22 cellular contexts compared by ENCODE assay signal in genomic region chr14:74670726-74671125, GRCh38. TPM values are rescaled to one million over a fixed set of nuclear protein-coding genes. Genes with fewer than 3 reads are reported as not detected.
DNase-seq lines count a peak whose midpoint lies in the region; ATAC-seq and TF ChIP-seq lines count a peak whose summit lies in the region.
"Had no signal": no experiment of that assay in that cellular context is flagged by ENCODE, and none has a peak within 500 bp of the region (broad histone marks: within the 10 kb centered on the region; RNA-seq: fewer than 3 reads in every experiment).

No MANE protein-coding gene starts in this region.

- dilution Hi-C loops in IMR-90 (cut with HindIII; ENCODE audit: low sequenced_read_pairs, unreplicated experiment) = no loop called here

- peak overlapping the region; percentile 71; the same call in 1 of the 2 replicates for H3K18ac ChIP-seq in IMR-90 (ENCODE audit: low read depth, low read length)
- no peak overlapping the region for H3K18ac ChIP-seq in mesenchymal stem cell (ENCODE audit: low read depth in 1 of 2, low read length in 2 of 2)

- H2AFZ ChIP-seq in ACC112 (ENCODE audit: low read length, unreplicated experiment) (no peak overlapping the region), IMR-90 (replicated peaks; ENCODE audit: low read length, poor library complexity) (no peak overlapping the region), mesenchymal stem cell (ENCODE audit: low read depth, low read length) (no peak overlapping the region)

- in situ Hi-C loops in IMR-90 (cut with MboI; ENCODE audit: low sequenced_read_pairs) (no loop called here), astrocyte of the spinal cord (cut with HindIII; ENCODE audit: low sequenced_read_pairs) (no loop called here)

- H2BK15ac ChIP-seq in IMR-90 (ENCODE audit: low read depth, low read length) = peak overlapping the region; percentile 81; the same call in 1 of the 3 replicates
- no peak overlapping the region for H2BK15ac ChIP-seq in mesenchymal stem cell (ENCODE audit: low read depth, poor library complexity, severe bottlenecking)

- BruUV-seq in IMR-90 (replicated peaks; lab: Mats Ljungman, UMichigan) = no TSS peak

- H3K4me2 ChIP-seq in IMR-90 (ENCODE audit: low read depth, low read length) (peak overlapping the region; percentile 58; the same call in 1 of the 2 replicates), mesenchymal stem cell (ENCODE audit: low read length, poor library complexity, severe bottlenecking) (no peak overlapping the region)

- H3K4me1 ChIP-seq in ACC112 (ENCODE audit: control insufficient read depth, insufficient read depth, low read length, unreplicated experiment) (peaks cover 35% of the 10 kb centered on the region), IMR-90 (ENCODE audit: control insufficient read depth, insufficient read depth, low read length) (peaks cover 6% of the 10 kb centered on the region), mesenchymal stem cell (ENCODE audit: control insufficient read depth, insufficient read depth, low read depth, low read length) (peaks cover 3% of the 10 kb centered on the region)
- H3K4me1 ChIP-seq: adrenal gland had no signal

- peak; percentile 93 for ATAC-seq in IMR-90 (ENCODE audit: low read depth)
- ATAC-seq in Right ventricle myocardium superior (ENCODE audit: poor library complexity) = no peak
- ATAC-seq: activated T-helper 17 cell treated with anti-CD3 and anti-CD28 coated beads, Interleukin-2, amount 50 U/mL, for 72 hours; CD8-positive, alpha-beta T cell; gastroesophageal sphincter; HepG2 had no signal

- POLR2A ChIA-PET in IMR-90 (lab: Charles Lee; ENCODE audit: unreplicated experiment) = no interaction called here

- TF ChIP-seq RAD21 in IMR-90 (IDR thresholded peaks at IDR 0.05; ENCODE audit: low read length) = peak; percentile 5; the same call in 1 of the 2 replicates

- peak overlapping the region; percentile 91; the same call in 1 of the 2 replicates for H2BK20ac ChIP-seq in IMR-90 (ENCODE audit: low read depth, low read length)

- H2BK5ac ChIP-seq in IMR-90 (ENCODE audit: low read depth, low read length, poor library complexity, severe bottlenecking) = peak overlapping the region; percentile 91
- H2BK5ac ChIP-seq in mesenchymal stem cell (ENCODE audit: low read depth, low read length, poor library complexity, severe bottlenecking) = no peak overlapping the region

- no peaks in the 10 kb centered on the region for H3K27me3 ChIP-seq in ACC112 (ENCODE audit: insufficient read depth, low read length)
- no peaks in the 10 kb centered on the region for H3K27me3 ChIP-seq in IMR-90 (ENCODE audit: control insufficient read depth, insufficient read depth, low read length)
- H3K27me3 ChIP-seq in mesenchymal stem cell (ENCODE audit: control insufficient read depth in 1 of 2, insufficient read depth in 1 of 2, low read length in 2 of 2) = no peaks in the 10 kb centered on the region
- H3K27me3 ChIP-seq: adrenal gland, gastroesophageal sphincter, ovary had no signal

- H3K4ac ChIP-seq in IMR-90 (ENCODE audit: low read depth, low read length) (peak overlapping the region; percentile 75; the same call in 1 of the 2 replicates), mesenchymal stem cell (ENCODE audit: low read depth in 1 of 2, low read length in 2 of 2) (no peak overlapping the region)

- H3K9me3 ChIP-seq in IMR-90 (ENCODE audit: control insufficient read depth, insufficient read depth, low read length) (no peaks in the 10 kb centered on the region), mesenchymal stem cell (ENCODE audit: control insufficient read depth, low read length) (no peaks in the 10 kb centered on the region)
- H3K9me3 ChIP-seq: adrenal gland, gastroesophageal sphincter, ovary had no signal

- H3K9me1 ChIP-seq in IMR-90 (ENCODE audit: insufficient read depth, low read length) = peaks cover 4% of the 10 kb centered on the region; the same call in 1 of the 2 replicates

- H3K56ac ChIP-seq in IMR-90 (ENCODE audit: extremely low read depth, insufficient read depth, low read length) = peak overlapping the region; percentile 52; the same call in 1 of the 2 replicates

- DNase-seq in IMR-90 = peak; percentile 82
- DNase-seq in astrocyte of the spinal cord (ENCODE audit: low read depth, low spot score) = peak; percentile 63
- DNase-seq in mesenchymal stem cell = peak; percentile 74
- DNase-seq in substantia nigra (lab: John Stamatoyannopoulos, UW) = no peak
- DNase-seq in stimulated activated CD4-positive, alpha-beta T cell treated with anti-CD3 and anti-CD28 coated beads, Interleukin-12 subunit alpha, Interleukin-12 subunit beta, amount 100 ng/mL, for 4 hours = no peak
- DNase-seq in Right ventricle myocardium superior = no peak
- no peak for DNase-seq in NCI-H1092 (lab: John Stamatoyannopoulos, UW)
- DNase-seq: 8988T; activated CD4-positive, CD25-positive, alpha-beta regulatory T cell; adrenal gland; CD8-positive, alpha-beta T cell; DND-41; MM.1S; NCI-H1930; ovary; SHP77 treated with DMSO at 0.1 percent for 48 hours; T-helper 2 cell; trophoblast cell had no signal

- H3K79me1 ChIP-seq in IMR-90 (ENCODE audit: low read depth in 1 of 2, low read length in 2 of 2) = peaks cover 16 to 32% of the 10 kb centered on the region in 2 experiments; a peak in 2 of 4 replicates
- H3K79me1 ChIP-seq in mesenchymal stem cell (replicated peaks; ENCODE audit: low read length, poor library complexity, severe bottlenecking) = peaks cover 20% of the 10 kb centered on the region

- peak overlapping the region; percentile 6; the same call in 1 of the 2 replicates for H3K9ac ChIP-seq in IMR-90 (ENCODE audit: low read depth, low read length)
- H3K9ac ChIP-seq in mesenchymal stem cell (ENCODE audit: low read length) = no peak overlapping the region

- no peaks in the 10 kb centered on the region for H4K20me1 ChIP-seq in IMR-90 (ENCODE audit: insufficient read depth, low read length)

- 0 out of 2 replicates have a peak overlapping the region, but pooled peaks have one; percentile 59 for H3K14ac ChIP-seq in IMR-90 (replicated peaks; ENCODE audit: low read depth, low read length)
- no peak overlapping the region for H3K14ac ChIP-seq in mesenchymal stem cell (ENCODE audit: low read length in 2 of 2)

- peaks cover 39% of the 10 kb centered on the region for H3K36me3 ChIP-seq in ACC112 (ENCODE audit: insufficient read depth, low read length)
- peaks cover 35% of the 10 kb centered on the region for H3K36me3 ChIP-seq in IMR-90 (ENCODE audit: control insufficient read depth, insufficient read depth, low read length)
- H3K36me3 ChIP-seq in mesenchymal stem cell (ENCODE audit: control insufficient read depth in 1 of 2, insufficient read depth in 2 of 2, low read depth in 1 of 2, low read length in 2 of 2) = peaks cover 24 to 87% of the 10 kb centered on the region in 2 experiments
- H3K36me3 ChIP-seq: ovary had no signal

- peak overlapping the region; percentile 44; the same call in 1 of the 2 replicates for H4K5ac ChIP-seq in IMR-90 (ENCODE audit: low read depth, low read length)

- no peaks in the 10 kb centered on the region for H3K79me2 ChIP-seq in ACC112 (ENCODE audit: control insufficient read depth, insufficient read depth, low read length, unreplicated experiment)

- H2AK5ac ChIP-seq in IMR-90 (ENCODE audit: low read depth, low read length) = peak overlapping the region; percentile 57; the same call in 1 of the 2 replicates
- peak overlapping the region; percentile 78 for H2AK5ac ChIP-seq in mesenchymal stem cell (ENCODE audit: low read length, severe bottlenecking)

- no peak overlapping the region for H2AK9ac ChIP-seq in IMR-90 (replicated peaks; ENCODE audit: low read depth, low read length, poor library complexity)

- intact Hi-C loops in IMR-90 (cut with micrococcal nuclease) = loop anchor here (1.0 to 2.0 kb wide), 2 partner anchors 62 to 169 kb away; no protein-coding TSS in a partner anchor
- intact Hi-C loops in Right ventricle myocardium superior (cut with DNase I) = no loop called here

- peak overlapping the region; percentile 49 for H3K27ac ChIP-seq in ACC112 (ENCODE audit: low read depth, low read length)
- peak overlapping the region; percentile 2; the same call in 1 of the 2 replicates for H3K27ac ChIP-seq in IMR-90 (ENCODE audit: insufficient read depth, low read length)
- no peak overlapping the region for H3K27ac ChIP-seq in mesenchymal stem cell (ENCODE audit: low read length, poor library complexity, severe bottlenecking)
- H3K27ac ChIP-seq in substantia nigra (ENCODE audit: low read depth, low read length, poor library complexity, severe bottlenecking) = no peak overlapping the region
- H3K27ac ChIP-seq: adrenal gland, ovary had no signal

- H3K4me3 ChIP-seq in ACC112 (ENCODE audit: low read depth, low read length) (no peak overlapping the region), IMR-90 (ENCODE audit: insufficient read depth, low read depth, low read length) (no peak overlapping the region), astrocyte of the spinal cord (ENCODE audit: low read depth, low read length) (no peak overlapping the region), mesenchymal stem cell (ENCODE audit: insufficient read depth in 1 of 2, low read depth in 1 of 2, low read length in 2 of 2) (no peak overlapping the region)
- H3K4me3 ChIP-seq: adrenal gland, gastroesophageal sphincter, ovary had no signal

- H2BK120ac ChIP-seq in IMR-90 (ENCODE audit: low read depth, low read length) = peak overlapping the region; percentile 79
- no peak overlapping the region for H2BK120ac ChIP-seq in mesenchymal stem cell (ENCODE audit: low read depth, low read length)

- H4K8ac ChIP-seq in IMR-90 (ENCODE audit: low read depth in 2 of 2, low read length in 2 of 2) (peak overlapping the region in 1 of 2 experiments; percentile 55; a peak in 2 of 4 replicates), mesenchymal stem cell (ENCODE audit: low read length) (peak overlapping the region; percentile 57)

- H3K23ac ChIP-seq in IMR-90 (ENCODE audit: low read depth, low read length) (peak overlapping the region; percentile 74; the same call in 1 of the 2 replicates), mesenchymal stem cell (ENCODE audit: low read length in 2 of 2) (no peak overlapping the region)

- no peak for TF ChIP-seq CTCF in IMR-90 (conservative IDR thresholded peaks at IDR 0.05; ENCODE audit: low read depth, low read length)
- TF ChIP-seq CTCF in astrocyte of the spinal cord (IDR thresholded peaks at IDR 0.05; ENCODE audit: low read depth, low read length) = no peak

- CTCF ChIA-PET in IMR-90 (lab: Yijun Ruan, JAX) = interaction anchor here (0.6 to 1.1 kb wide), 5 partner anchors 11 to 558 kb away, joined by 3 to 5 read pairs (median 3); no protein-coding TSS in a partner anchor

- H4K91ac ChIP-seq in IMR-90 (ENCODE audit: insufficient read depth, low read depth, low read length) (peak overlapping the region; percentile 68; the same call in 1 of the 2 replicates), mesenchymal stem cell (ENCODE audit: low read length) (no peak overlapping the region)

- TF ChIP-seq POLR2A in IMR-90 (IDR thresholded peaks at IDR 0.05; ENCODE audit: low read depth, low read length) = no peak

- no peak overlapping the region for H2BK12ac ChIP-seq in mesenchymal stem cell (ENCODE audit: low read length in 2 of 2)

- no CpG with 5 or more reads among the region's 7 CpGs for WGBS in IMR-90 (ENCODE audit: extremely low coverage in 2 of 2, insufficient read length in 1 of 2), 2 experiments
- WGBS in mesenchymal stem cell = 26% methylated on average over 7 of the region's 7 CpGs

RNA-seq across cellular contexts. Expression of gene AREL1, which starts 42.2 kb away (rescaled TPM):
- total RNA-seq in IMR-90 (2012; rRNA removed) = 38.3 and 39.3 TPM in 2 replicates
- polyA plus RNA-seq in IMR-90 (2012; rRNA removed) = 30.0 and 34.4 TPM in 2 replicates
- 20.5 and 23.7 TPM in 2 replicates for polyA plus RNA-seq in IMR-90 (2012; cell fraction: cytosol; rRNA removed)
- 51.1 and 52.7 TPM in 2 replicates for polyA plus RNA-seq in IMR-90 (2012; cell fraction: nucleus; rRNA removed; ENCODE audit: low replicate concordance)
- 20.3 TPM for polyA plus RNA-seq in mesenchymal stem cell (2013, experiment 1 of 2)
- 20.0 TPM for polyA plus RNA-seq in mesenchymal stem cell (2013, experiment 2 of 2)
- total RNA-seq in Right ventricle myocardium superior = 22.6 TPM

RNA-seq across cellular contexts. Expression of gene FCF1, which starts 42.2 kb away (rescaled TPM):
- total RNA-seq in IMR-90 (2012; rRNA removed) (37.1 and 39.7 TPM in 2 replicates), Right ventricle myocardium superior (35.8 TPM)
- polyA plus RNA-seq in IMR-90 (2012; rRNA removed) = 33.3 and 45.5 TPM in 2 replicates
- polyA plus RNA-seq in IMR-90 (2012; cell fraction: cytosol; rRNA removed) = 3.9 and 9.4 TPM in 2 replicates
- polyA plus RNA-seq in IMR-90 (2012; cell fraction: nucleus; rRNA removed; ENCODE audit: low replicate concordance) = 1.9 and 19.2 TPM in 2 replicates
- 45.6 TPM for polyA plus RNA-seq in mesenchymal stem cell (2013, experiment 1 of 2)
- 44.8 TPM for polyA plus RNA-seq in mesenchymal stem cell (2013, experiment 2 of 2)

RNA-seq across cellular contexts. Expression of gene LTBP2, which starts 58.7 kb away (rescaled TPM):
- total RNA-seq in IMR-90 (2012; rRNA removed) (23.8 and 26.7 TPM in 2 replicates), Right ventricle myocardium superior (11.9 TPM)
- 79.3 and 81.8 TPM in 2 replicates for polyA plus RNA-seq in IMR-90 (2012; rRNA removed)
- polyA plus RNA-seq in IMR-90 (2012; cell fraction: cytosol; rRNA removed) = 49.1 and 65.1 TPM in 2 replicates
- polyA plus RNA-seq in IMR-90 (2012; cell fraction: nucleus; rRNA removed; ENCODE audit: low replicate concordance) = 57.1 and 111 TPM in 2 replicates
- 16.6 TPM for polyA plus RNA-seq in mesenchymal stem cell (2013, experiment 1 of 2)
- polyA plus RNA-seq in mesenchymal stem cell (2013, experiment 2 of 2) = 16.0 TPM

Comparison
In these comparisons a context has a peak if more than half of its experiments do, and no peak if none do; other contexts are left out.
1. H3K27ac ChIP-seq: peak in ACC112 (single experiment) and IMR-90 (single experiment); none in mesenchymal stem cell (single experiment) and substantia nigra (single experiment).
2. DNase-seq: peak in IMR-90 (single experiment), astrocyte of the spinal cord (single experiment) and mesenchymal stem cell (single experiment); none in substantia nigra (0 of 49), stimulated activated CD4-positive, alpha-beta T cell treated with anti-CD3 and anti-CD28 coated beads, Interleukin-12 subunit alpha, Interleukin-12 subunit beta, amount 100 ng/mL, for 4 hours (single experiment), Right ventricle myocardium superior (single experiment) and NCI-H1092 (single experiment).